ENCODE assay signal across 8 cellular contexts in the genomic region with DNA sequence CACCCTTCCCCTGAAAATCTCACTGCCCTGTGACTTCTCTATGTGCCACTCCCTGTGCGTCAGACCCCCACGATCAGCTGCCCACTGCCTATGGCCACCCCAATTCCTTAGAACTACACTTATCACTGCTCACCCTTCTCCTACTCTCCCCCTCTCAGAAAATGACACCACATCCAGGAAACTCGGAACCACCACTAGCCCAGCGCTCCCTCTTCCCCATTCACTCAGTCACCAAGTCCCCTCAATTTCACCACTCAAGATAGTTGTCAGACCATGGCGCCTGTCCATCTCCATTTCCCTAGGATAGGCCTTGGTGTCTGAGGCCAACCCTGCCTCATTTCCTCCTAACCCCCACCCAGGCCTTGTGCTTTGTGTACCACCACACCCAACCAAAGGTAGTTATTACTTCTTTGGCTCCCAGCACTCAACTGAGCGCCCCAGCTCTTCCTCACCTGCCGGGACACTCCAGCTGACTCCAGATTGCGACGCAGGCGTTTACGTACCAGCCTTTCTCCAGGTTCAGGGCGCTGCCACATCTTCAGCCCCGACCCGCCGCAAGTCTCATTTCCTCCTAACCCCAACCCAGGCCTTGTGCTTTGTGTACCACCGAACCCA. TPM values are rescaled to one million over a fixed set of nuclear protein-coding genes. Genes with fewer than 3 reads are reported as not detected.
DNase-seq lines count a peak whose midpoint lies in the region; ATAC-seq and TF ChIP-seq lines count a peak whose summit lies in the region.
"Not testable (repeated sequence)": the region's sequence is repeated elsewhere in the genome, so short reads cannot be mapped to it uniquely, and the experiment has no call there.

No MANE protein-coding gene starts in this region.

- H3F3A ChIP-seq in neural progenitor cell (ENCODE audit: low read depth), result not testable (repeated sequence)

- intact Hi-C loops in HCT116 (cut with micrococcal nuclease); transverse colon (cut with DNase I; ENCODE audit: low total_unique reads): not testable (repeated sequence)
- intact Hi-C loops in activated B cell treated with CpG ODN at 0.5 μM for 24 hours (cut with micrococcal nuclease), result loop anchor here (1.0 to 5.0 kb wide), 7 partner anchors 86 to 1341 kb away; a partner anchor contains a TSS

- H3K27ac ChIP-seq in HCT116 (ENCODE audit: low read depth, low read length); KMS-11; iPS DF 6.9 (ENCODE audit: low read length); neural progenitor cell: not testable (repeated sequence)
- peak overlapping the region; percentile 87 to 95 (median 93) for H3K27ac ChIP-seq in transverse colon

- H3K4me1 Mint-ChIP-seq in activated B cell treated with CpG ODN at 0.5 μM for 24 hours, result peaks cover 17% of the 10 kb centered on the region
- H3K4me1 Mint-ChIP-seq in neural progenitor cell, result peaks cover 24% of the 10 kb centered on the region

- H3K9me3 ChIP-seq in HCT116 (ENCODE audit: control insufficient read depth in 1 of 2, insufficient read depth in 1 of 2, low read depth in 1 of 2, low read length in 2 of 2); iPS DF 6.9 (ENCODE audit: control insufficient read depth, insufficient read depth, low read length); neural progenitor cell (ENCODE audit: low read depth); transverse colon: not testable (repeated sequence)

- peak overlapping the region; percentile 98 for H3K4me2 ChIP-seq in HCT116 (ENCODE audit: low read length)
- peak overlapping the region; percentile 65 for H3K4me2 ChIP-seq in KMS-11
- H3K4me2 ChIP-seq in neural progenitor cell, result peak overlapping the region; percentile 76

- not testable (repeated sequence) for TF ChIP-seq POLR2A in HCT116 (IDR thresholded peaks at IDR 0.05; ENCODE audit: borderline replicate concordance, extremely low read depth, insufficient read depth, insufficient read length)
- TF ChIP-seq POLR2A in transverse colon (IDR thresholded peaks at IDR 0.05), result peak; percentile 96

- TF ChIP-seq RAD21 in HCT116 (IDR thresholded peaks at IDR 0.05; ENCODE audit: low read depth), result not testable (repeated sequence)

- H3K79me2 ChIP-seq in HCT116 (ENCODE audit: insufficient read depth, low read length); KMS-11 (ENCODE audit: insufficient read depth, low read depth): not testable (repeated sequence)
- H3K79me2 ChIP-seq in neural progenitor cell (ENCODE audit: low read depth), result peaks cover 18% of the 10 kb centered on the region

- BruUV-seq in HCT116 (replicated peaks; lab: Mats Ljungman, UMichigan), result TSS peak; percentile 70

- H3K4me3 Mint-ChIP-seq in activated B cell treated with CpG ODN at 0.5 μM for 24 hours (peak overlapping the region; percentile 97), neural progenitor cell (peak overlapping the region; percentile 95)

- H3K9ac ChIP-seq in HCT116 (ENCODE audit: low read length) (peak overlapping the region; percentile 84), KMS-11 (peak overlapping the region; percentile 48; the same call in 1 of the 2 replicates), neural progenitor cell (peak overlapping the region; percentile 29)

- RAD21 ChIA-PET in HCT116 (lab: Charles Lee; ENCODE audit: low non-redundant PET in 1 of 2, low total read pairs in 2 of 2, uncharacterized antibody in 2 of 2, unreplicated experiment in 2 of 2), result not testable (repeated sequence)

- TF ChIP-seq CTCF in GM12864 (IDR thresholded peaks at IDR 0.05; ENCODE audit: low read depth, low read length, missing control alignments); HCT116 (IDR thresholded peaks at IDR 0.05 in 2 of 3, conservative IDR thresholded peaks at IDR 0.05 in 1 of 3; ENCODE audit: borderline replicate concordance in 1 of 3, insufficient read depth in 1 of 3, low read depth in 2 of 3, low read length in 2 of 3); KMS-11 (conservative IDR thresholded peaks at IDR 0.05; ENCODE audit: low read depth, low read length); activated B cell treated with CpG ODN at 0.5 μM for 24 hours (IDR thresholded peaks at IDR 0.05); choroid plexus epithelial cell (conservative IDR thresholded peaks at IDR 0.05; ENCODE audit: low read depth, low read length); neural progenitor cell (IDR thresholded peaks at IDR 0.05); transverse colon (IDR thresholded peaks at IDR 0.05): not testable (repeated sequence)

- WGBS in iPS DF 6.9 (ENCODE audit: insufficient coverage, insufficient read length), result no CpG with 5 or more reads among the region's 16 CpGs
- 5 to 17% methylated on average over 7 to 16 of the region's 16 CpGs for WGBS in transverse colon (ENCODE audit: low coverage in 1 of 2), 2 donors

- not testable (repeated sequence) for H3K9me3 Mint-ChIP-seq in activated B cell treated with CpG ODN at 0.5 μM for 24 hours, neural progenitor cell

- POLR2A ChIA-PET in HCT116 (lab: Charles Lee), result interaction anchor here (0.6 to 1.2 kb wide), 2 partner anchors 20 to 85 kb away, joined by 3 read pairs; no protein-coding TSS in a partner anchor
- POLR2A ChIA-PET in activated B cell treated with CpG ODN at 0.5 μM for 24 hours (lab: Charles Lee), result interaction anchor here (0.5 to 2.3 kb wide), 9 partner anchors 18 to 1036 kb away, joined by 3 to 10 read pairs (median 5); a partner anchor contains a TSS

- not testable (repeated sequence) for H3K27me3 Mint-ChIP-seq in activated B cell treated with CpG ODN at 0.5 μM for 24 hours; neural progenitor cell (ENCODE audit: insufficient read depth, low read depth)

- H3K9me2 ChIP-seq in HCT116 (ENCODE audit: insufficient read depth), result not testable (repeated sequence)

- CTCF ChIA-PET in HCT116 (lab: Charles Lee); activated B cell treated with CpG ODN at 0.5 μM for 24 hours (lab: Charles Lee): not testable (repeated sequence)

- H3K4me1 ChIP-seq in HCT116 (ENCODE audit: control insufficient read depth in 1 of 2, insufficient read depth in 2 of 2, low read length in 2 of 2) (peaks cover 3 to 18% of the 10 kb centered on the region in 2 experiments; a peak in 2 of 4 replicates), KMS-11 (ENCODE audit: low read depth, poor library complexity, severe bottlenecking) (peaks cover 11% of the 10 kb centered on the region), transverse colon (peaks cover 21 to 55% (median 32%) of the 10 kb centered on the region in 4 donors)
- H3K4me1 ChIP-seq in iPS DF 6.9 (ENCODE audit: control insufficient read depth, insufficient read depth, low read length); neural progenitor cell: not testable (repeated sequence)

- H3K27ac Mint-ChIP-seq in activated B cell treated with CpG ODN at 0.5 μM for 24 hours (peak overlapping the region; percentile 92), neural progenitor cell (peak overlapping the region; percentile 70)

- peak; percentile 10 for ATAC-seq in HCT116
- not testable (repeated sequence) for ATAC-seq in activated B cell treated with CpG ODN at 0.5 μM for 24 hours (ENCODE audit: low read depth)

- in situ Hi-C loops in transverse colon (cut with MboI; ENCODE audit: low pct_ligation_motif_present in 1 of 4, low pct_unique_long_range_greater_than_20kb in 1 of 4, low sequenced_read_pairs in 3 of 4), result loop anchor here in 2 of 4 donors (25.0 kb wide), 2 partner anchors 344 to 619 kb away; a partner anchor contains a TSS

- not testable (repeated sequence) for H3K27me3 ChIP-seq in HCT116 (ENCODE audit: insufficient read depth, low read length); KMS-11 (ENCODE audit: insufficient read depth, low read depth); iPS DF 6.9 (ENCODE audit: control insufficient read depth, insufficient read depth, low read length); neural progenitor cell; transverse colon

- peaks cover 22% of the 10 kb centered on the region for H3K36me3 Mint-ChIP-seq in activated B cell treated with CpG ODN at 0.5 μM for 24 hours (ENCODE audit: low read depth)
- H3K36me3 Mint-ChIP-seq in neural progenitor cell, result peaks cover 37% of the 10 kb centered on the region

- H3K36me3 ChIP-seq in HCT116 (ENCODE audit: control insufficient read depth in 1 of 2, insufficient read depth in 2 of 2, low read length in 2 of 2); KMS-11 (ENCODE audit: insufficient read depth); iPS DF 6.9 (ENCODE audit: control insufficient read depth, insufficient read depth, low read length); neural progenitor cell; transverse colon: not testable (repeated sequence)

- H4K20me1 ChIP-seq in HCT116 (ENCODE audit: insufficient read depth); KMS-11 (ENCODE audit: insufficient read depth); neural progenitor cell (ENCODE audit: low read depth): not testable (repeated sequence)

- not testable (repeated sequence) for TF ChIP-seq EP300 in transverse colon (IDR thresholded peaks at IDR 0.05; ENCODE audit: low read depth)

- DNase-seq in GM12864 (ENCODE audit: low read depth); HCT116 (ENCODE audit: low read depth, low spot score); activated B cell treated with CpG ODN at 0.5 μM for 24 hours; choroid plexus epithelial cell (ENCODE audit: low read depth); iPS DF 6.9 (ENCODE audit: low read depth, low spot score); neural progenitor cell (ENCODE audit: low spot score); transverse colon: not testable (repeated sequence)

- H2AFZ ChIP-seq in HCT116 (ENCODE audit: low read depth, low read length, poor library complexity, severe bottlenecking) (peak overlapping the region; percentile 24), KMS-11 (ENCODE audit: low read depth) (peak overlapping the region; percentile 72), neural progenitor cell (replicated peaks) (peak overlapping the region; percentile 74)

- H3K4me3 ChIP-seq in GM12864 (ENCODE audit: low read depth, low read length) (peak overlapping the region; percentile 66), HCT116 (replicated peaks in 1 of 2; ENCODE audit: low read depth in 1 of 2, low read length in 2 of 2) (peak overlapping the region; percentile 84 to 88), choroid plexus epithelial cell (ENCODE audit: low read depth, low read length) (peak overlapping the region; percentile 87), iPS DF 6.9 (ENCODE audit: low read length) (peak overlapping the region; percentile 73; the same call in 1 of the 2 replicates), neural progenitor cell (peak overlapping the region; percentile 65), transverse colon (peak overlapping the region; percentile 63 to 85 (median 75))
- H3K4me3 ChIP-seq in KMS-11 (IDR thresholded peaks at IDR 0.05; ENCODE audit: insufficient read depth, low read depth, low read length), result not testable (repeated sequence)

RNA-seq across cellular contexts. Expression of a gene that starts 0.6 kb away (rescaled TPM):
- total RNA-seq in HCT116 (2021; ENCODE audit: unreplicated experiment), result 9.7 TPM
- polyA plus RNA-seq in HCT116 (2012), result 4.9 and 7.5 TPM in 2 replicates
- 15.8 TPM in 2 replicates for total RNA-seq in activated B cell treated with CpG ODN at 0.5 μM for 24 hours
- 19.1 and 21.9 TPM in 2 replicates for total RNA-seq in neural progenitor cell (ENCODE audit: low replicate concordance)
- total RNA-seq in transverse colon, result 10 to 100 TPM; 45.6 to 57.9 (median 49.1) TPM

Comparison
In these comparisons a context has a peak if more than half of its experiments do, and no peak if none do; other contexts are left out.
1. H2AFZ ChIP-seq: peak in every context shown above with its lines; median percentile 74 in neural progenitor cell; 72 in KMS-11; 24 in HCT116.
2. H3K9ac ChIP-seq: peak in every context shown above with its lines; median percentile 84 in HCT116; 48 in KMS-11; 29 in neural progenitor cell.